Comparison of ENCODE assay signal across 22 cellular contexts in genomic region chr20:35762461-35762860, GRCh38.
"Had no signal": no experiment of that assay in that cellular context is flagged by ENCODE, and none has a peak within 500 bp of the region (broad histone marks: within the 10 kb centered on the region; RNA-seq: fewer than 3 reads in every experiment).

No MANE protein-coding gene starts in this region.

- ATAC-seq: activated CD4-positive, alpha-beta T cell treated with anti-CD3 and anti-CD28 coated beads for 36 hours; activated naive CD8-positive, alpha-beta T cell treated with anti-CD3 and anti-CD28 coated beads, Interleukin-2, amount 50 U/mL, for 24 hours; gastrocnemius medialis; heart right ventricle; left cardiac atrium; natural killer cell treated with Interleukin-12 subunit alpha and Interleukin-12 subunit beta and Interleukin-15 and Interleukin-18, amount 100 ng/mL, for 72 hours had no signal

- H3K27ac Mint-ChIP-seq: activated CD4-positive, alpha-beta memory T cell treated with anti-CD3 and anti-CD28 coated beads for 36 hours; activated CD4-positive, alpha-beta T cell treated with anti-CD3 and anti-CD28 coated beads for 36 hours; activated naive CD8-positive, alpha-beta T cell treated with anti-CD3 and anti-CD28 coated beads, Interleukin-2, amount 50 U/mL, for 24 hours; activated T-helper 1 cell treated with anti-CD3 and anti-CD28 coated beads, Interleukin-12 subunit alpha, Interleukin-12 subunit beta, Interleukin-2, Interleukin-4 antibody, amounts not matched to agents 30 ng/mL and 10 ng/mL and 1 ng/mL, durations not matched to agents 14 hours and 24 hours and 36 hours; brain had no signal

- H3K36me3 ChIP-seq: gastrocnemius medialis, heart right ventricle, tibial artery, uterus, WERI-Rb-1 had no signal

- H3K9me3 Mint-ChIP-seq: activated CD4-positive, alpha-beta memory T cell treated with anti-CD3 and anti-CD28 coated beads for 36 hours; activated naive CD8-positive, alpha-beta T cell treated with anti-CD3 and anti-CD28 coated beads, Interleukin-2, amount 50 U/mL, for 24 hours; activated T-helper 1 cell treated with anti-CD3 and anti-CD28 coated beads, Interleukin-12 subunit alpha, Interleukin-12 subunit beta, Interleukin-2, Interleukin-4 antibody, amounts not matched to agents 30 ng/mL and 10 ng/mL and 1 ng/mL, durations not matched to agents 14 hours and 24 hours and 36 hours; brain; natural killer cell treated with Interleukin-12 subunit alpha and Interleukin-12 subunit beta and Interleukin-15 and Interleukin-18, amount 100 ng/mL, for 72 hours had no signal

- H3K9me3 ChIP-seq: gastrocnemius medialis, heart right ventricle, tibial artery, uterus had no signal

- H3K4me3 Mint-ChIP-seq: activated CD4-positive, alpha-beta memory T cell treated with anti-CD3 and anti-CD28 coated beads for 36 hours; activated CD4-positive, alpha-beta T cell treated with anti-CD3 and anti-CD28 coated beads for 36 hours; activated naive CD8-positive, alpha-beta T cell treated with anti-CD3 and anti-CD28 coated beads, Interleukin-2, amount 50 U/mL, for 24 hours; activated T-helper 1 cell treated with anti-CD3 and anti-CD28 coated beads, Interleukin-12 subunit alpha, Interleukin-12 subunit beta, Interleukin-2, Interleukin-4 antibody, amounts not matched to agents 30 ng/mL and 10 ng/mL and 1 ng/mL, durations not matched to agents 14 hours and 24 hours and 36 hours; brain; natural killer cell treated with Interleukin-12 subunit alpha and Interleukin-12 subunit beta and Interleukin-15 and Interleukin-18, amount 100 ng/mL, for 72 hours had no signal

- H3K4me3 ChIP-seq: coronary artery, gastrocnemius medialis, heart right ventricle, tibial artery, uterus had no signal

- H3K4me1 ChIP-seq: uterus had no signal

- H3K36me3 Mint-ChIP-seq: activated CD4-positive, alpha-beta memory T cell treated with anti-CD3 and anti-CD28 coated beads for 36 hours; brain; natural killer cell treated with Interleukin-12 subunit alpha and Interleukin-12 subunit beta and Interleukin-15 and Interleukin-18, amount 100 ng/mL, for 72 hours had no signal

- H3K27me3 Mint-ChIP-seq: activated CD4-positive, alpha-beta memory T cell treated with anti-CD3 and anti-CD28 coated beads for 36 hours; activated CD4-positive, alpha-beta T cell treated with anti-CD3 and anti-CD28 coated beads for 36 hours; activated naive CD8-positive, alpha-beta T cell treated with anti-CD3 and anti-CD28 coated beads, Interleukin-2, amount 50 U/mL, for 24 hours; natural killer cell treated with Interleukin-12 subunit alpha and Interleukin-12 subunit beta and Interleukin-15 and Interleukin-18, amount 100 ng/mL, for 72 hours had no signal

- H3K27me3 ChIP-seq: gastrocnemius medialis, heart right ventricle, tibial artery, uterus had no signal

- DNase-seq: activated CD4-positive, alpha-beta memory T cell treated with anti-CD3 and anti-CD28 coated beads for 36 hours; activated CD4-positive, alpha-beta T cell treated with anti-CD3 and anti-CD28 coated beads for 36 hours; activated naive CD4-positive, alpha-beta T cell treated with Interleukin-2 at 50 U/mL for 16 hours; activated naive CD8-positive, alpha-beta T cell treated with anti-CD3 and anti-CD28 coated beads, Interleukin-2, amount 50 U/mL, for 24 hours; activated T-cell treated with anti-CD3 and anti-CD28 coated beads for 4 hours; anterior cingulate cortex; gastrocnemius medialis; heart right ventricle; left cardiac atrium; mesendoderm; nucleus accumbens; posterior cingulate gyrus; stimulated activated CD8-positive, alpha-beta memory T cell treated with anti-CD3 and anti-CD28 coated beads, Interleukin-4, amount 100 ng/mL, for 48 hours; stimulated activated naive CD4-positive, alpha-beta T cell treated with Interleukin-2 at 50 U/mL for 16 hours; T-helper 2 cell; tibial artery; uterus; WERI-Rb-1 had no signal

- H3K27ac ChIP-seq: coronary artery, gastrocnemius medialis, heart right ventricle, tibial artery, uterus, WERI-Rb-1 had no signal
